19 cellular contexts compared by ENCODE assay signal in genomic region chr11:46246514-46246913, GRCh38. TPM values are rescaled to one million over a fixed set of nuclear protein-coding genes. Genes with fewer than 3 reads are reported as not detected.
DNase-seq lines count a peak whose midpoint lies in the region; TF ChIP-seq lines count a peak whose summit lies in the region.
"Had no signal": no experiment of that assay in that cellular context is flagged by ENCODE, and none has a peak within 500 bp of the region (broad histone marks: within the 10 kb centered on the region; RNA-seq: fewer than 3 reads in every experiment).

No MANE protein-coding gene starts in this region.

- peaks cover 4% of the 10 kb centered on the region for H3K27me3 Mint-ChIP-seq in neural crest cell (ENCODE audit: low read depth)
- H3K27me3 Mint-ChIP-seq: central memory CD8-positive, alpha-beta T cell had no signal

- no peaks in the 10 kb centered on the region for H3K36me3 Mint-ChIP-seq in neural crest cell (ENCODE audit: low read depth)

- peaks cover 31% of the 10 kb centered on the region for H3K4me1 Mint-ChIP-seq in neural crest cell

- H3K9me3 ChIP-seq in fibroblast of lung (ENCODE audit: control insufficient read depth, insufficient read depth, low read depth, low read length), result no peaks in the 10 kb centered on the region
- H3K9me3 ChIP-seq: neutrophil, transverse colon had no signal

- TF ChIP-seq CTCF in AG10803 (conservative IDR thresholded peaks at IDR 0.05; ENCODE audit: low read length) (no peak), fibroblast of lung (conservative IDR thresholded peaks at IDR 0.05 in 1 of 2, IDR thresholded peaks at IDR 0.05 in 1 of 2; ENCODE audit: low read depth in 1 of 2, low read length in 2 of 2) (no peak), neural crest cell (conservative IDR thresholded peaks at IDR 0.05) (no peak)

- no peak overlapping the region for H3K4me2 ChIP-seq in fibroblast of lung (ENCODE audit: extremely low read depth, insufficient read depth, low read length)

- H2AFZ ChIP-seq in fibroblast of lung (ENCODE audit: low read length), result no peak overlapping the region

- H3K9me3 Mint-ChIP-seq in neural crest cell, result no peaks in the 10 kb centered on the region
- H3K9me3 Mint-ChIP-seq: activated T-helper 2 cell treated with anti-CD3 and anti-CD28 coated beads, Interferon-gamma antibody, Interleukin-2, Interleukin-4, amounts not matched to agents 10 μg/mL and 5 μg/mL and 100 μg/mL, durations not matched to agents 14 hours and 24 hours and 36 hours; central memory CD8-positive, alpha-beta T cell; effector memory CD8-positive, alpha-beta T cell had no signal

- H3K4me3 ChIP-seq in AG10803 (ENCODE audit: low read length) (no peak overlapping the region), fibroblast of lung (replicated peaks in 1 of 4; ENCODE audit: control extremely low read depth in 1 of 4, insufficient read depth in 1 of 4, low read depth in 3 of 4, low read length in 4 of 4) (no peak overlapping the region)
- H3K4me3 ChIP-seq: transverse colon had no signal

- no peaks in the 10 kb centered on the region for H3K27me3 ChIP-seq in fibroblast of lung (ENCODE audit: control insufficient read depth, insufficient read depth, low read length)
- H3K27me3 ChIP-seq: neutrophil, transverse colon had no signal

- H3K9ac ChIP-seq in fibroblast of lung (ENCODE audit: insufficient read depth, low read length), result no peak overlapping the region

- peak overlapping the region; percentile 8 for H3K4me3 Mint-ChIP-seq in neural crest cell
- H3K4me3 Mint-ChIP-seq: central memory CD8-positive, alpha-beta T cell; effector memory CD8-positive, alpha-beta T cell had no signal

- H3K27ac Mint-ChIP-seq in neural crest cell (ENCODE audit: unreplicated experiment), result no peak overlapping the region
- H3K27ac Mint-ChIP-seq: activated T-helper 2 cell treated with anti-CD3 and anti-CD28 coated beads, Interferon-gamma antibody, Interleukin-2, Interleukin-4, amounts not matched to agents 10 μg/mL and 5 μg/mL and 100 μg/mL, durations not matched to agents 14 hours and 24 hours and 36 hours; effector memory CD8-positive, alpha-beta T cell had no signal

- H3K27ac ChIP-seq in fibroblast of lung (ENCODE audit: insufficient read depth, low read length), result no peak overlapping the region
- H3K27ac ChIP-seq: neutrophil, transverse colon had no signal

- peaks cover 28% of the 10 kb centered on the region for H3K4me1 ChIP-seq in fibroblast of lung (ENCODE audit: control insufficient read depth, extremely low read depth, insufficient read depth, low read length)

- in situ Hi-C loops in SK-MEL-5 (cut with HindIII; ENCODE audit: low pct_unique_long_range_greater_than_20kb, low sequenced_read_pairs), result no loop called here

- no peaks in the 10 kb centered on the region for H3K79me2 ChIP-seq in fibroblast of lung (ENCODE audit: control insufficient read depth, insufficient read depth, low read length)

- no peaks in the 10 kb centered on the region for H3K36me3 ChIP-seq in fibroblast of lung (ENCODE audit: control insufficient read depth, insufficient read depth, low read length)
- H3K36me3 ChIP-seq: neutrophil, transverse colon had no signal

- no peaks in the 10 kb centered on the region for H4K20me1 ChIP-seq in fibroblast of lung (ENCODE audit: control insufficient read depth, extremely low read depth, insufficient read depth, low read length)

- DNase-seq in AG10803 (ENCODE audit: low read depth), result peak; percentile 90
- DNase-seq in SK-MEL-5 (ENCODE audit: low read depth, low spot score), result peak; percentile 40
- DNase-seq in fibroblast of lung (ENCODE audit: low read depth in 2 of 2), result peak; percentile 35 to 61
- no peak for DNase-seq in neural crest cell (ENCODE audit: low read depth, low spot score)
- DNase-seq in T-helper 1 cell, result no peak
- DNase-seq in stimulated activated CD4-positive, alpha-beta T cell treated with anti-CD3 and anti-CD28 coated beads, Interleukin-4, amount 100 ng/mL, for 4 hours, result no peak
- no peak for DNase-seq in NCI-H1417 treated with DMSO at 0.1 percent for 48 hours (lab: John Stamatoyannopoulos, UW)
- no peak for DNase-seq in DMS114 treated with DMSO at 0.1 percent for 48 hours (lab: John Stamatoyannopoulos, UW; ENCODE audit: unreplicated experiment)
- DNase-seq: effector memory CD8-positive, alpha-beta T cell; Kasumi-1; left colon; NCI-H1105 treated with DMSO at 0.1 percent for 48 hours; NCI-H69; OCI-M1; stimulated activated naive CD4-positive, alpha-beta T cell; transverse colon had no signal

RNA-seq across cellular contexts. Expression of gene CREB3L1, which starts 30.9 kb away (rescaled TPM):
- total RNA-seq in SK-MEL-5 (2014; rRNA removed; shearing (Covaris generic)), result 0.13 TPM in 1 of 2 replicates, not detected in the other
- not detected in 2 replicates for polyA plus RNA-seq in SK-MEL-5 (2015; cell fraction: cytosol; rRNA removed)
- 0.25 TPM in 1 of 2 replicates, not detected in the other for polyA plus RNA-seq in SK-MEL-5 (2015; cell fraction: nucleus; rRNA removed)
- 14.4 and 28.4 TPM in 2 replicates for total RNA-seq in fibroblast of lung
- polyA plus RNA-seq in fibroblast of lung, result 18.8 and 31.2 TPM in 2 replicates
- 112 and 132 TPM in 2 replicates for polyA plus RNA-seq in fibroblast of lung (2012)
- 267 and 318 TPM in 2 replicates for polyA minus RNA-seq in fibroblast of lung (ENCODE audit: low replicate concordance)
- total RNA-seq in neural crest cell, result 0.71 and 0.75 TPM in 2 replicates
- total RNA-seq: activated T-helper 2 cell treated with anti-CD3 and anti-CD28 coated beads, Interferon-gamma antibody, Interleukin-2, Interleukin-4, amounts not matched to agents 10 μg/mL and 5 μg/mL and 100 μg/mL, durations not matched to agents 14 hours and 24 hours and 36 hours had no signal

Comparison
In these comparisons a context has a peak if more than half of its experiments do, and no peak if none do; other contexts are left out.
1. DNase-seq: peak in AG10803 (single experiment), SK-MEL-5 (single experiment) and fibroblast of lung (2 of 2); none in neural crest cell (single experiment), T-helper 1 cell (0 of 5), stimulated activated CD4-positive, alpha-beta T cell treated with anti-CD3 and anti-CD28 coated beads, Interleukin-4, amount 100 ng/mL, for 4 hours (0 of 2), NCI-H1417 treated with DMSO at 0.1 percent for 48 hours (single experiment) and DMS114 treated with DMSO at 0.1 percent for 48 hours (single experiment).